23 cellular contexts compared by ENCODE assay signal in genomic region chr5:59999056-59999455, GRCh38.
A peak's percentile ranks its signal among the peaks of the same experiment; 100 is the strongest.
DNase-seq lines count a peak whose midpoint lies in the region; ATAC-seq and TF ChIP-seq lines count a peak whose summit lies in the region.
"Had no signal": no experiment of that assay in that cellular context is flagged by ENCODE, and none has a peak within 500 bp of the region (broad histone marks: within the 10 kb centered on the region; RNA-seq: fewer than 3 reads in every experiment).

No MANE protein-coding gene starts in this region.

- no TSS peak for BruUV-seq in Caco-2 (replicated peaks; lab: Mats Ljungman, UMichigan)

- ATAC-seq in SK-N-SH treated with all-trans-retinoic acid at 6 μM for 48 hours (peak; percentile 99), foreskin keratinocyte (no peak), GM18909 (IDR thresholded peaks at IDR 0.05; ENCODE audit: poor library complexity, unreplicated experiment) (no peak)
- no peak for ATAC-seq in stimulated activated naive CD8-positive, alpha-beta T cell treated with anti-CD3 and anti-CD28 coated beads, Interleukin-15, Interleukin-2, amounts not matched to agents 100 U/mL and 50 U/mL, for 24 hours
- ATAC-seq: effector memory CD8-positive, alpha-beta T cell; HepG2; sciatic nerve; stimulated activated memory B cell treated with anti-CD40 and anti-IgM and Interleukin-4, amounts not matched to agents 10 μg/mL and 1 μg/mL and 100 μg/mL, for 72 hours had no signal

- no peaks in the 10 kb centered on the region for H3K36me3 ChIP-seq in BJ (ENCODE audit: control insufficient read depth, insufficient read depth, low read length)
- no peaks in the 10 kb centered on the region for H3K36me3 ChIP-seq in Caco-2 (ENCODE audit: control insufficient read depth, insufficient read depth, low read length)
- H3K36me3 ChIP-seq: ascending aorta, thoracic aorta had no signal

- no peaks in the 10 kb centered on the region for H3K27me3 Mint-ChIP-seq in nephron (ENCODE audit: low read depth)
- H3K27me3 Mint-ChIP-seq in Caco-2 (ENCODE audit: insufficient read depth, unreplicated experiment), result no peaks in the 10 kb centered on the region
- H3K27me3 Mint-ChIP-seq: CD4-positive, CD25-positive, alpha-beta regulatory T cell; effector memory CD8-positive, alpha-beta T cell; stimulated activated memory B cell treated with anti-CD40 and anti-IgM and Interleukin-4, amounts not matched to agents 10 μg/mL and 1 μg/mL and 100 μg/mL, for 72 hours had no signal

- no peaks in the 10 kb centered on the region for H3K9me3 ChIP-seq in Caco-2

- no peak overlapping the region for H3K27ac ChIP-seq in foreskin keratinocyte
- H3K27ac ChIP-seq: ascending aorta, RWPE1, thoracic aorta had no signal

- DNase-seq in BJ (ENCODE audit: low read depth), result peak; percentile 34
- DNase-seq in foreskin keratinocyte, result peak; percentile 2 to 18
- DNase-seq in NCI-H1417 treated with DMSO at 0.1 percent for 48 hours (lab: John Stamatoyannopoulos, UW), result no peak
- DNase-seq in stimulated activated naive CD8-positive, alpha-beta T cell treated with anti-CD3 and anti-CD28 coated beads, Interleukin-15, Interleukin-2, amounts not matched to agents 100 U/mL and 50 U/mL, for 24 hours, result no peak
- DNase-seq in Caco-2, result no peak
- DNase-seq: ACHN; activated CD4-positive, alpha-beta T cell treated with anti-CD3 and anti-CD28 coated beads for 1 hour; activated naive CD4-positive, alpha-beta T cell treated with anti-CD3 and anti-CD28 coated beads, Interleukin-2, amount 50 U/mL, for 16 hours; CD4-positive, CD25-positive, alpha-beta regulatory T cell; effector memory CD8-positive, alpha-beta T cell; head of caudate nucleus; NCI-H1417; NCI-H526 had no signal

- H3K27ac Mint-ChIP-seq in nephron (peak overlapping the region in 2 of 3 experiments; percentile 37 to 64), Caco-2 (ENCODE audit: unreplicated experiment) (no peak overlapping the region)
- H3K27ac Mint-ChIP-seq: CD4-positive, CD25-positive, alpha-beta regulatory T cell; effector memory CD8-positive, alpha-beta T cell; stimulated activated memory B cell treated with anti-CD40 and anti-IgM and Interleukin-4, amounts not matched to agents 10 μg/mL and 1 μg/mL and 100 μg/mL, for 72 hours had no signal

- H3K36me3 Mint-ChIP-seq in nephron (ENCODE audit: low read depth), result no peaks in the 10 kb centered on the region
- H3K36me3 Mint-ChIP-seq in Caco-2 (ENCODE audit: insufficient read depth, unreplicated experiment), result no peaks in the 10 kb centered on the region
- H3K36me3 Mint-ChIP-seq: CD4-positive, CD25-positive, alpha-beta regulatory T cell had no signal

- H3K4me1 Mint-ChIP-seq in nephron, result peaks cover 9% of the 10 kb centered on the region
- no peaks in the 10 kb centered on the region for H3K4me1 Mint-ChIP-seq in Caco-2 (ENCODE audit: low read depth, unreplicated experiment)
- H3K4me1 Mint-ChIP-seq: CD4-positive, CD25-positive, alpha-beta regulatory T cell; stimulated activated memory B cell treated with anti-CD40 and anti-IgM and Interleukin-4, amounts not matched to agents 10 μg/mL and 1 μg/mL and 100 μg/mL, for 72 hours had no signal

- H3K27me3 ChIP-seq in BJ (ENCODE audit: control insufficient read depth, insufficient read depth, low read length) (no peaks in the 10 kb centered on the region), foreskin keratinocyte (no peaks in the 10 kb centered on the region), Caco-2 (replicated peaks; ENCODE audit: control insufficient read depth, insufficient read depth, low read length) (no peaks in the 10 kb centered on the region)
- H3K27me3 ChIP-seq: ascending aorta had no signal

- CTCF ChIA-PET in BJ (lab: Yijun Ruan, JAX) (interaction anchor here (1.0 kb wide), 1 partner anchor 51 kb away, joined by 3 read pairs; no protein-coding TSS in a partner anchor), Caco-2 (lab: Charles Lee) (interaction anchor here (0.6 to 0.7 kb wide), 2 partner anchors 288 to 427 kb away, joined by 5 to 6 read pairs; no protein-coding TSS in a partner anchor)

- H3K4me1 ChIP-seq in foreskin keratinocyte (no peaks in the 10 kb centered on the region), Caco-2 (no peaks in the 10 kb centered on the region)
- H3K4me1 ChIP-seq: ascending aorta had no signal

- intact Hi-C loops in Caco-2 (cut with micrococcal nuclease; ENCODE audit: unreplicated experiment), result no loop called here

- H3K4me3 ChIP-seq in BJ (ENCODE audit: low read depth, low read length), result no peak overlapping the region
- no peak overlapping the region for H3K4me3 ChIP-seq in Caco-2 (ENCODE audit: low read depth, low read length)
- H3K4me3 ChIP-seq: ascending aorta, lung, thoracic aorta had no signal

- POLR2A ChIA-PET in BJ (lab: Charles Lee), result no interaction called here
- POLR2A ChIA-PET in Caco-2 (lab: Charles Lee), result no interaction called here

- TF ChIP-seq CTCF in BJ (IDR thresholded peaks at IDR 0.05; ENCODE audit: insufficient read depth, low read depth, low read length) (no peak), foreskin keratinocyte (conservative IDR thresholded peaks at IDR 0.05) (no peak), nephron (IDR thresholded peaks at IDR 0.05; ENCODE audit: unreplicated experiment in 3 of 3) (no peak), Caco-2 (IDR thresholded peaks at IDR 0.05; ENCODE audit: insufficient read depth in 1 of 2, low read depth in 1 of 2, low read length in 1 of 2, severe bottlenecking in 1 of 2, unreplicated experiment in 1 of 2) (no peak)

- H3K9me3 Mint-ChIP-seq in nephron, result peaks cover 14% of the 10 kb centered on the region
- H3K9me3 Mint-ChIP-seq in Caco-2 (ENCODE audit: unreplicated experiment), result no peaks in the 10 kb centered on the region

- H3K4me3 Mint-ChIP-seq in nephron, result no peak overlapping the region
- no peak overlapping the region for H3K4me3 Mint-ChIP-seq in Caco-2 (ENCODE audit: unreplicated experiment)
- H3K4me3 Mint-ChIP-seq: CD4-positive, CD25-positive, alpha-beta regulatory T cell; effector memory CD8-positive, alpha-beta T cell; stimulated activated memory B cell treated with anti-CD40 and anti-IgM and Interleukin-4, amounts not matched to agents 10 μg/mL and 1 μg/mL and 100 μg/mL, for 72 hours had no signal

TF ChIP-seq in SK-N-SH treated with all-trans-retinoic acid at 6 μM for 48 hours, 23 proteins besides CTCF, POLR2A, EP300 and RAD21:
- TF ChIP-seq TOX (CRISPR knock-in tag; IDR thresholded peaks at IDR 0.05; ENCODE audit: borderline replicate concordance) (peak; percentile 52; the same call in 1 of the 2 replicates), ZFP3 (CRISPR knock-in tag; IDR thresholded peaks at IDR 0.05) (no peak), BACH2 (CRISPR knock-in tag; IDR thresholded peaks at IDR 0.05; ENCODE audit: borderline replicate concordance) (no peak), GLIS3 (CRISPR knock-in tag; IDR thresholded peaks at IDR 0.05) (no peak), ZNF8 (CRISPR knock-in tag; IDR thresholded peaks at IDR 0.05) (no peak), RARB (CRISPR knock-in tag; IDR thresholded peaks at IDR 0.05) (no peak), PATZ1 (CRISPR knock-in tag; IDR thresholded peaks at IDR 0.05; ENCODE audit: borderline replicate concordance) (no peak), ISL1 (CRISPR knock-in tag; IDR thresholded peaks at IDR 0.05) (peak; percentile 89)
TF ChIP-seq in SK-N-SH treated with all-trans-retinoic acid at 6 μM for 48 hours: peak in this region for 2.

Comparison
In these comparisons a context has a peak if more than half of its experiments do, and no peak if none do; other contexts are left out.
1. DNase-seq: peak in BJ (single experiment) and foreskin keratinocyte (2 of 2); none in NCI-H1417 treated with DMSO at 0.1 percent for 48 hours (single experiment), stimulated activated naive CD8-positive, alpha-beta T cell treated with anti-CD3 and anti-CD28 coated beads, Interleukin-15, Interleukin-2, amounts not matched to agents 100 U/mL and 50 U/mL, for 24 hours (single experiment) and Caco-2 (0 of 2).